8 cellular contexts compared by ENCODE assay signal in genomic region chr12:14802961-14803829, GRCh38. TPM values are rescaled to one million over a fixed set of nuclear protein-coding genes. Genes with fewer than 3 reads are reported as not detected.
A peak's percentile ranks its signal among the peaks of the same experiment; 100 is the strongest.
DNase-seq lines count a peak whose midpoint lies in the region; ATAC-seq and TF ChIP-seq lines count a peak whose summit lies in the region.

Gene C12orf60, plus strand, starts transcription at chr12:14803670. Its CDS starts 19,266 bp downstream, at chr12:14822936.
Gene WBP11, minus strand, starts transcription at chr12:14803478. Its CDS starts 2,095 bp downstream, at chr12:14801383.

- in situ Hi-C loops in astrocyte of the cerebellum (cut with HindIII; ENCODE audit: low sequenced_read_pairs), result no loop called here

- peak within 1 kb of the TSS; percentile 91 for H3K27ac ChIP-seq in vagina

- H3K9me3 ChIP-seq in vagina, result no peaks in the 10 kb centered on the region

- TF ChIP-seq POLR2A in vagina (IDR thresholded peaks at IDR 0.05), result peak; percentile 60 to 73

- TF ChIP-seq CTCF in astrocyte of the cerebellum (IDR thresholded peaks at IDR 0.05; ENCODE audit: low read depth, low read length, missing control alignments), result no peak
- TF ChIP-seq CTCF in vagina (IDR thresholded peaks at IDR 0.05), result no peak

- peak; percentile 99 for DNase-seq in NCI-H1930 (lab: John Stamatoyannopoulos, UW)
- peak; percentile 85 for DNase-seq in T-helper 22 cell (ENCODE audit: low read depth)
- DNase-seq in astrocyte of the cerebellum (ENCODE audit: low read depth), result peak; percentile 99
- DNase-seq in hepatic stellate cell (ENCODE audit: low spot score), result peak; percentile 92
- DNase-seq in putamen (ENCODE audit: low spot score), result peak; percentile 99
- peak in 1 of 2 donors; percentile 97 for DNase-seq in vagina (ENCODE audit: extremely low spot score in 2 of 2)

- H3K4me1 ChIP-seq in vagina, result peaks cover 13% of the 10 kb centered on the region

- peaks cover 0 to 14% of the 10 kb centered on the region in 2 donors for H3K36me3 ChIP-seq in vagina

- intact Hi-C loops in vagina (cut with DNase I), result no loop called here

- no peaks in the 10 kb centered on the region for H3K27me3 ChIP-seq in vagina

- peak; percentile 99 for ATAC-seq in GM18508 (IDR thresholded peaks at IDR 0.05; ENCODE audit: insufficient read depth, unreplicated experiment)
- ATAC-seq in HG02973 (IDR thresholded peaks at IDR 0.05; ENCODE audit: unreplicated experiment), result peak; percentile 99

- H3K4me3 ChIP-seq in astrocyte of the cerebellum (ENCODE audit: low read depth, low read length), result peak within 1 kb of the TSS; percentile 87
- H3K4me3 ChIP-seq in vagina, result peak within 1 kb of the TSS; percentile 85 to 97

RNA-seq across cellular contexts. Expression of gene C12orf60, which starts in this region (rescaled TPM):
- total RNA-seq in vagina, result 0.74 TPM

RNA-seq across cellular contexts. Expression of gene WBP11, which starts in this region (rescaled TPM):
- 12.8 TPM for total RNA-seq in vagina
